ENCODE assay signal across 12 cellular contexts in genomic region chr3:49027634-49028033, GRCh38. TPM values are rescaled to one million over a fixed set of nuclear protein-coding genes. Genes with fewer than 3 reads are reported as not detected.
DNase-seq lines count a peak whose midpoint lies in the region; ATAC-seq, FAIRE-seq and TF ChIP-seq lines count a peak whose summit lies in the region.
"Had no signal": no experiment of that assay in that cellular context is flagged by ENCODE, and none has a peak within 500 bp of the region (broad histone marks: within the 10 kb centered on the region; RNA-seq: fewer than 3 reads in every experiment).

No MANE protein-coding gene starts in this region.

- intact Hi-C loops in activated CD8-positive, alpha-beta T cell treated with anti-CD3 and anti-CD28 coated beads for 36 hours (cut with micrococcal nuclease), result loop anchor here (5.0 kb wide), 1 partner anchor 65 kb away; the partner anchor contains the start of gene QRICH1
- intact Hi-C loops in posterior vena cava (cut with DNase I), result no loop called here

- 96% methylated on average over 5 of the region's 9 CpGs for WGBS in A549 (ENCODE audit: missing lambda C conversion rate)

- H3K27me3 Mint-ChIP-seq in activated CD8-positive, alpha-beta T cell treated with anti-CD3 and anti-CD28 coated beads for 36 hours, result no peaks in the 10 kb centered on the region
- no peaks in the 10 kb centered on the region for H3K27me3 Mint-ChIP-seq in memory B cell

- H3K4me3 Mint-ChIP-seq in activated CD8-positive, alpha-beta T cell treated with anti-CD3 and anti-CD28 coated beads for 36 hours, result peak overlapping the region; percentile 88
- H3K4me3 Mint-ChIP-seq in memory B cell, result no peak overlapping the region

- no peak for TF ChIP-seq EP300 in A549 (IDR thresholded peaks at IDR 0.05)

- CTCF ChIA-PET in A549 (lab: Yijun Ruan, JAX), result interaction anchor here (1.1 to 1.7 kb wide), 2 partner anchors 14 to 67 kb away, joined by 3 to 5 read pairs; partner anchors contain the start of gene QRICH1
- CTCF ChIA-PET in activated CD8-positive, alpha-beta T cell treated with anti-CD3 and anti-CD28 coated beads for 36 hours (lab: Charles Lee), result no interaction called here

- H3K4me1 ChIP-seq in A549, result peaks cover 24% of the 10 kb centered on the region

- TF ChIP-seq CTCF in A549 (IDR thresholded peaks at IDR 0.05), result no peak
- TF ChIP-seq CTCF in activated CD8-positive, alpha-beta T cell treated with anti-CD3 and anti-CD28 coated beads for 36 hours (IDR thresholded peaks at IDR 0.05), result no peak

- H3K4me2 ChIP-seq in A549, result peak overlapping the region; percentile 99

- TF ChIP-seq RAD21 in A549 (conservative IDR thresholded peaks at IDR 0.05 in 1 of 2, IDR thresholded peaks at IDR 0.05 in 1 of 2), result no peak

- peak overlapping the region; percentile 92 for H3K27ac Mint-ChIP-seq in activated CD8-positive, alpha-beta T cell treated with anti-CD3 and anti-CD28 coated beads for 36 hours
- peak overlapping the region; percentile 64 for H3K27ac Mint-ChIP-seq in memory B cell

- 0 out of 2 replicates have a peak, but pooled peaks have one; percentile 9 for TF ChIP-seq POLR2A in A549 (IDR thresholded peaks at IDR 0.05; ENCODE audit: low read length)
- TF ChIP-seq POLR2A in GM19193 (IDR thresholded peaks at IDR 0.05; ENCODE audit: extremely low read depth, insufficient read depth, insufficient read length), result peak; percentile 19

- DNase-seq in A549 (ENCODE audit: low read depth in 1 of 2, low spot score in 1 of 2) (no peak), memory B cell (ENCODE audit: low spot score in 2 of 2) (no peak), OCI-M1 (lab: John Stamatoyannopoulos, UW) (no peak), globus pallidus (ENCODE audit: low spot score) (no peak), posterior vena cava (ENCODE audit: low spot score) (no peak)
- no peak for DNase-seq in activated CD8-positive, alpha-beta T cell treated with anti-CD3 and anti-CD28 coated beads for 36 hours
- DNase-seq: foreskin keratinocyte, NCI-H526, T-helper 9 cell had no signal

- H3K9me3 ChIP-seq in A549, result no peaks in the 10 kb centered on the region
- H3K9me3 ChIP-seq: thoracic aorta had no signal

- peaks cover 53% of the 10 kb centered on the region for H3K4me1 Mint-ChIP-seq in activated CD8-positive, alpha-beta T cell treated with anti-CD3 and anti-CD28 coated beads for 36 hours (ENCODE audit: low read depth)
- peaks cover 33% of the 10 kb centered on the region for H3K4me1 Mint-ChIP-seq in memory B cell

- H3K4me3 ChIP-seq in A549, result peak overlapping the region; percentile 81; the same call in 2 of the 3 replicates

- peak overlapping the region in 1 of 2 experiments; percentile 90; a peak in 1 of 6 replicates for H3K27ac ChIP-seq in A549

- POLR2A ChIA-PET in A549 (lab: Yijun Ruan, JAX), result no interaction called here
- POLR2A ChIA-PET in activated CD8-positive, alpha-beta T cell treated with anti-CD3 and anti-CD28 coated beads for 36 hours (lab: Charles Lee), result interaction anchor here (1.5 to 7.7 kb wide), 5 partner anchors 13 to 66 kb away, joined by 3 to 90 read pairs (median 14); partner anchors contain the start of genes P4HTM, QRICH1 and WDR6

- no peak for FAIRE-seq in A549 (lab: Jason Lieb, UNC)

- no peak for ATAC-seq in A549
- ATAC-seq in activated CD8-positive, alpha-beta T cell treated with anti-CD3 and anti-CD28 coated beads for 36 hours, result no peak
- no peak for ATAC-seq in memory B cell (ENCODE audit: low read depth)
- no peak for ATAC-seq in HG03378 (IDR thresholded peaks at IDR 0.05; ENCODE audit: unreplicated experiment)
- ATAC-seq: foreskin keratinocyte had no signal

- peaks cover 74% of the 10 kb centered on the region for H3K36me3 Mint-ChIP-seq in activated CD8-positive, alpha-beta T cell treated with anti-CD3 and anti-CD28 coated beads for 36 hours (ENCODE audit: low read depth)
- peaks cover 27% of the 10 kb centered on the region for H3K36me3 Mint-ChIP-seq in memory B cell

- no peaks in the 10 kb centered on the region for H3K9me3 Mint-ChIP-seq in activated CD8-positive, alpha-beta T cell treated with anti-CD3 and anti-CD28 coated beads for 36 hours
- H3K9me3 Mint-ChIP-seq in memory B cell, result no peaks in the 10 kb centered on the region

TF ChIP-seq in A549, 52 proteins besides CTCF, POLR2A, EP300 and RAD21 (continues in another document):
- TF ChIP-seq ZSCAN20 (CRISPR knock-in tag; IDR thresholded peaks at IDR 0.05), result no peak
- TF ChIP-seq FOSB (CRISPR knock-in tag; IDR thresholded peaks at IDR 0.05), result no peak
- no peak for TF ChIP-seq RARB (CRISPR knock-in tag; IDR thresholded peaks at IDR 0.05)
- TF ChIP-seq HMGXB4 (CRISPR knock-in tag; IDR thresholded peaks at IDR 0.05; ENCODE audit: borderline replicate concordance), result no peak
- no peak; the same call in 2 of the 3 replicates for TF ChIP-seq BCL3 (IDR thresholded peaks at IDR 0.05)
- no peak for TF ChIP-seq EHF (CRISPR knock-in tag; IDR thresholded peaks at IDR 0.05)
- no peak for TF ChIP-seq JUNB (IDR thresholded peaks at IDR 0.05)
- TF ChIP-seq ESRRA (IDR thresholded peaks at IDR 0.05; ENCODE audit: borderline replicate concordance, low read length), result no peak
- TF ChIP-seq CEBPB (IDR thresholded peaks at IDR 0.05), result no peak

RNA-seq across cellular contexts. Expression of gene IMPDH2, which starts 1.6 kb away (rescaled TPM):
- polyA plus RNA-seq in A549 (2011; rRNA removed), result 212 and 222 TPM in 2 replicates
- 207 and 237 TPM in 2 replicates for polyA plus RNA-seq in A549 (2012; cell fraction: cytosol; rRNA removed)
- 220 and 246 TPM in 2 replicates for polyA plus RNA-seq in A549 (2012; cell fraction: nucleus; rRNA removed)
- 175 to 203 TPM (median 177 TPM) in 3 replicates for polyA plus RNA-seq in A549 (2017; fragmentation: RNase III; extraction: RNeasy Plus Mini Kit Qiagen cat#74134 plus additional on column Dnase treatment)
- polyA minus RNA-seq in A549 (2011; rRNA and poly(A)+ RNA removed), result 336 and 390 TPM in 2 replicates
- 100 to 1,000 TPM; 535 to 557 TPM for total RNA-seq in activated CD8-positive, alpha-beta T cell treated with anti-CD3 and anti-CD28 coated beads for 36 hours
- 100 to 1,000 TPM in 1 of 2 donors, 10 to 100 TPM in 1; 96.4 to 112 TPM for total RNA-seq in posterior vena cava

RNA-seq across cellular contexts. Expression of gene NDUFAF3, which starts 5.7 kb away (rescaled TPM):
- polyA plus RNA-seq in A549 (2011; rRNA removed) (44.3 and 46.5 TPM in 2 replicates), A549 (2017; fragmentation: RNase III; extraction: RNeasy Plus Mini Kit Qiagen cat#74134 plus additional on column Dnase treatment) (68.1 to 76.9 TPM (median 71.4 TPM) in 3 replicates)
- polyA plus RNA-seq in A549 (2012; cell fraction: cytosol; rRNA removed), result 117 and 142 TPM in 2 replicates
- 75.9 and 117 TPM in 2 replicates for polyA plus RNA-seq in A549 (2012; cell fraction: nucleus; rRNA removed)
- polyA minus RNA-seq in A549 (2011; rRNA and poly(A)+ RNA removed), result 52.6 and 55.7 TPM in 2 replicates
- total RNA-seq in activated CD8-positive, alpha-beta T cell treated with anti-CD3 and anti-CD28 coated beads for 36 hours, result 10 to 100 TPM; 90.7 to 95.5 TPM
- 10 to 100 TPM; 57.8 to 62.0 TPM for total RNA-seq in posterior vena cava

RNA-seq across cellular contexts. Expression of gene DALRD3, which starts 9.3 kb away (rescaled TPM):
- polyA plus RNA-seq in A549 (2011; rRNA removed) (35.8 and 47.1 TPM in 2 replicates), A549 (2017; fragmentation: RNase III; extraction: RNeasy Plus Mini Kit Qiagen cat#74134 plus additional on column Dnase treatment) (20.1 to 21.4 TPM (median 20.5 TPM) in 3 replicates)
- 41.1 and 49.9 TPM in 2 replicates for polyA plus RNA-seq in A549 (2012; cell fraction: cytosol; rRNA removed)
- polyA plus RNA-seq in A549 (2012; cell fraction: nucleus; rRNA removed), result 126 and 127 TPM in 2 replicates
- polyA minus RNA-seq in A549 (2011; rRNA and poly(A)+ RNA removed), result 60.7 and 76.0 TPM in 2 replicates
- total RNA-seq in activated CD8-positive, alpha-beta T cell treated with anti-CD3 and anti-CD28 coated beads for 36 hours, result 10 to 100 TPM; 20.2 to 22.8 TPM
- 10 to 100 TPM in 1 of 2 donors, 1 to 10 TPM in 1; 9.8 to 12.1 TPM for total RNA-seq in posterior vena cava

RNA-seq across cellular contexts. Expression of gene WDR6, which starts 20.4 kb away (rescaled TPM):
- polyA plus RNA-seq in A549 (2011; rRNA removed), result 64.2 and 80.5 TPM in 2 replicates
- 105 and 126 TPM in 2 replicates for polyA plus RNA-seq in A549 (2012; cell fraction: cytosol; rRNA removed)
- 629 and 659 TPM in 2 replicates for polyA plus RNA-seq in A549 (2012; cell fraction: nucleus; rRNA removed)
- polyA plus RNA-seq in A549 (2017; fragmentation: RNase III; extraction: RNeasy Plus Mini Kit Qiagen cat#74134 plus additional on column Dnase treatment), result 97.6 to 106 TPM (median 99.6 TPM) in 3 replicates
- polyA minus RNA-seq in A549 (2011; rRNA and poly(A)+ RNA removed), result 96.2 and 100 TPM in 2 replicates
- total RNA-seq in activated CD8-positive, alpha-beta T cell treated with anti-CD3 and anti-CD28 coated beads for 36 hours, result 100 to 1,000 TPM; 111 to 125 TPM
- total RNA-seq in posterior vena cava, result 10 to 100 TPM; 72.9 to 95.5 TPM

RNA-seq across cellular contexts. Expression of gene P4HTM, which starts 37.6 kb away (rescaled TPM):
- polyA plus RNA-seq in A549 (2011; rRNA removed) (16.4 and 18.9 TPM in 2 replicates), A549 (2017; fragmentation: RNase III; extraction: RNeasy Plus Mini Kit Qiagen cat#74134 plus additional on column Dnase treatment) (12.1 to 14.4 TPM (median 13.8 TPM) in 3 replicates)
- 23.9 and 26.5 TPM in 2 replicates for polyA plus RNA-seq in A549 (2012; cell fraction: cytosol; rRNA removed)
- polyA plus RNA-seq in A549 (2012; cell fraction: nucleus; rRNA removed), result 77.9 and 98.6 TPM in 2 replicates
- 26.4 and 30.0 TPM in 2 replicates for polyA minus RNA-seq in A549 (2011; rRNA and poly(A)+ RNA removed)
- 10 to 100 TPM; 24.8 to 25.0 TPM for total RNA-seq in activated CD8-positive, alpha-beta T cell treated with anti-CD3 and anti-CD28 coated beads for 36 hours
- 10 to 100 TPM; 16.4 to 26.1 TPM for total RNA-seq in posterior vena cava

Comparison
In these comparisons a context has a peak if more than half of its experiments do, and no peak if none do; other contexts are left out.
1. RNA of gene IMPDH2, which starts 1.6 kb away (total RNA-seq): 535 to 557 TPM in activated CD8-positive, alpha-beta T cell treated with anti-CD3 and anti-CD28 coated beads for 36 hours; 96.4 to 112 TPM in posterior vena cava; every median in the first group is over 4 times any median in the second.